ENCODE assay signal across 2 cellular contexts in genomic region chr10:46896952-46897692, GRCh38. TPM values are rescaled to one million over a fixed set of nuclear protein-coding genes. Genes with fewer than 3 reads are reported as not detected.
"Had no signal": no experiment of that assay in that cellular context is flagged by ENCODE, and none has a peak within 500 bp of the region (broad histone marks: within the 10 kb centered on the region; RNA-seq: fewer than 3 reads in every experiment).

No MANE protein-coding gene starts in this region.

RNA-seq across cellular contexts. Expression of gene PTPN20, which starts 14.1 kb away (rescaled TPM):
- total RNA-seq: M059J, SJCRH30 had no signal
